ENCODE assay signal across 16 cellular contexts in the genomic region with DNA sequence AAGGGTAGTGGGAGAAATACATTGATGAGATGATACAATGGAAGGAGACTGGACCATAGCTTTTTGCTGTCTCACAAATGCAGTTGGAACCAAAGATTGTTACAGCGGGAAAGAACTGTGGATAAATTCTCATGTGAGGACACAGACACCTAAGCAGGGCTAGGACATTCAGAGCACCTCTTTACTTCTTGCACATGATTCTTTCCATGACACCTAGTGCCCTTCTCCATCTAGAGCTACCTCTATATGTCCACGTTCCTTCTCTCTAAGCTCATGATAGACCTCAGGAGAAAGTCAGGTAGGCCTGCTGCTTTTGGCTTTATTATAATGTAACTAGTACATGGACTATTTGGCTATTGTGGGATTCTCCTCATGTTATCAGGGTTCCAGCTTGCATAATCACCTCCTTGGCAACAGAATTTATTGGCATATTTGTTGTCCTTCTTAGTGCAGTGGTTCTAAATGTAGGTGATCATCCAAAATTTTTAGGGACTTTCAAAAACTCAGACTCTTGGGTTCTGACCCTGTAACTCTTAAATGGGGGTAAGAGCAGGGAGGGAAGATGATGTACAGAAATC. TPM values are rescaled to one million over a fixed set of nuclear protein-coding genes. Genes with fewer than 3 reads are reported as not detected.
DNase-seq lines count a peak whose midpoint lies in the region; ATAC-seq, FAIRE-seq and TF ChIP-seq lines count a peak whose summit lies in the region.
"Had no signal": no experiment of that assay in that cellular context is flagged by ENCODE, and none has a peak within 500 bp of the region (broad histone marks: within the 10 kb centered on the region; RNA-seq: fewer than 3 reads in every experiment).

No MANE protein-coding gene starts in this region.

- BruUV-seq in HepG2 (replicated peaks; lab: Mats Ljungman, UMichigan) (no TSS peak), Panc1 (replicated peaks; lab: Mats Ljungman, UMichigan) (no TSS peak)

- dilution Hi-C loops in keratinocyte (cut with MboI; ENCODE audit: extremely low pct_ligation_motif_present, low sequenced_read_pairs): no loop called here

- TF ChIP-seq POLR2A in right lobe of liver (IDR thresholded peaks at IDR 0.05): no peak
- TF ChIP-seq POLR2A in HepG2 (IDR thresholded peaks at IDR 0.05; ENCODE audit: insufficient read depth in 1 of 2, low read depth in 2 of 2, low read length in 2 of 2): no peak
- TF ChIP-seq POLR2A in esophagus squamous epithelium (IDR thresholded peaks at IDR 0.05): no peak

- TF ChIP-seq EP300 in HepG2 (IDR thresholded peaks at IDR 0.05; ENCODE audit: low read depth in 2 of 2, low read length in 2 of 2) (no peak), HepG2 (CRISPR knock-in tag; IDR thresholded peaks at IDR 0.05; ENCODE audit: borderline replicate concordance) (no peak)

- TF ChIP-seq CTCF in right lobe of liver (IDR thresholded peaks at IDR 0.05) (no peak), HepG2 (CRISPR knock-in tag; IDR thresholded peaks at IDR 0.05) (no peak), Panc1 (IDR thresholded peaks at IDR 0.05) (no peak), keratinocyte (optimal IDR thresholded peaks at IDR 0.05 in 1 of 3, IDR thresholded peaks at IDR 0.05 in 1 of 3, conservative IDR thresholded peaks at IDR 0.05 in 1 of 3; ENCODE audit: extremely low read depth in 1 of 3, insufficient read depth in 2 of 3, low read length in 3 of 3) (no peak), esophagus squamous epithelium (IDR thresholded peaks at IDR 0.05) (no peak)

- H3K4me1 ChIP-seq in right lobe of liver (peaks cover 0 to 31% (median 3%) of the 10 kb centered on the region in 4 donors), HepG2 (ENCODE audit: insufficient read depth, low read length) (no peaks in the 10 kb centered on the region), Panc1 (ENCODE audit: control insufficient read depth, insufficient read depth, low read length) (peaks cover 19% of the 10 kb centered on the region), keratinocyte (ENCODE audit: control insufficient read depth, extremely low read depth, insufficient read depth, low read length) (peaks cover 23% of the 10 kb centered on the region), esophagus squamous epithelium (peaks cover 0 to 35% (median 8%) of the 10 kb centered on the region in 3 donors)
- H3K4me1 ChIP-seq: uterus had no signal

- H3K27ac ChIP-seq in right lobe of liver (no peak overlapping the region), HepG2 (ENCODE audit: extremely low read length, insufficient read depth, low read length) (no peak overlapping the region), Panc1 (ENCODE audit: low read length) (0 out of 2 replicates have a peak overlapping the region, but pooled peaks have one; percentile 9), keratinocyte (ENCODE audit: control insufficient read depth, insufficient read depth, low read length) (peak overlapping the region; percentile 0), esophagus squamous epithelium (no peak overlapping the region)
- H3K27ac ChIP-seq: KMS-11, uterus had no signal

- no peak for TF ChIP-seq RAD21 in HepG2 (CRISPR knock-in tag; IDR thresholded peaks at IDR 0.05)

- DNase-seq in right lobe of liver (no peak), HepG2 (ENCODE audit: low spot score) (no peak), Panc1 (ENCODE audit: low read depth, low spot score) (no peak), keratinocyte (ENCODE audit: low read depth, low spot score) (no peak), HCEC 1CT (no peak), MG63 (no peak), esophagus squamous epithelium (lab: John Stamatoyannopoulos, UW) (no peak)
- no peak for DNase-seq in activated CD8-positive, alpha-beta memory T cell treated with anti-CD3 and anti-CD28 coated beads for 24 hours
- DNase-seq: activated CD4-positive, alpha-beta T cell treated with anti-CD3 and anti-CD28 coated beads, Interleukin-2, amount 10 ng/mL, durations not matched to agents 24 days and 14 days; activated naive CD4-positive, alpha-beta T cell treated with anti-CD3 and anti-CD28 coated beads for 36 hours; midbrain; right cardiac atrium; stimulated activated naive CD8-positive, alpha-beta T cell treated with anti-CD3 and anti-CD28 coated beads, Interleukin-15, amount 100 ng/mL, for 72 hours; uterus had no signal

- WGBS in right lobe of liver (ENCODE audit: insufficient coverage, low coverage, low lambda C conversion rate, missing lambda C conversion rate): 83% methylated on average over 2 of the region's 2 CpGs
- 93% methylated on average over 2 of the region's 2 CpGs for WGBS in HepG2 (ENCODE audit: low lambda C conversion rate)
- 79 to 91% methylated on average over 2 of the region's 2 CpGs for WGBS in esophagus squamous epithelium, 2 donors

- no peak overlapping the region for H2AFZ ChIP-seq in HepG2 (ENCODE audit: low read length)
- no peak overlapping the region for H2AFZ ChIP-seq in keratinocyte (ENCODE audit: control insufficient read depth, low read length)

- H3K4me3 ChIP-seq in right lobe of liver (no peak overlapping the region), HepG2 (replicated peaks in 1 of 3; ENCODE audit: insufficient read depth in 1 of 3, low read depth in 2 of 3, low read length in 3 of 3) (no peak overlapping the region), Panc1 (ENCODE audit: low read depth in 2 of 2, low read length in 2 of 2) (no peak overlapping the region), keratinocyte (ENCODE audit: control insufficient read depth in 2 of 3, extremely low read depth in 1 of 3, insufficient read depth in 2 of 3, low read depth in 1 of 3, low read length in 3 of 3) (no peak overlapping the region), MG63 (no peak overlapping the region), esophagus squamous epithelium (no peak overlapping the region)
- H3K4me3 ChIP-seq: uterus had no signal

- ATAC-seq in right lobe of liver: peak; percentile 52 to 81 (median 66)
- no peak for ATAC-seq in HepG2
- ATAC-seq in Panc1: 0 out of 2 replicates have a peak, but pooled peaks have one; percentile 36
- ATAC-seq: stimulated activated naive CD8-positive, alpha-beta T cell treated with anti-CD3 and anti-CD28 coated beads, Interleukin-15, amount 100 ng/mL, for 72 hours had no signal

- intact Hi-C loops in right lobe of liver (cut with DNase I): no loop called here
- intact Hi-C loops in HepG2 (cut with micrococcal nuclease; ENCODE audit: unreplicated experiment): no loop called here
- intact Hi-C loops in Panc1 (cut with micrococcal nuclease; ENCODE audit: unreplicated experiment): no loop called here
- intact Hi-C loops in esophagus squamous epithelium (cut with DNase I): no loop called here

- CTCF ChIA-PET in HepG2 (lab: Yijun Ruan, JAX; ENCODE audit: low intra/inter-chr PET ratio, low total read pairs): no interaction called here
- CTCF ChIA-PET in Panc1 (lab: Charles Lee): no interaction called here

- POLR2A ChIA-PET in HepG2 (lab: Yijun Ruan, JAX): no interaction called here
- POLR2A ChIA-PET in Panc1 (lab: Charles Lee): no interaction called here

- H3K36me3 ChIP-seq in right lobe of liver: peaks cover 0 to under 1% (median 0%) of the 10 kb centered on the region in 4 donors
- no peaks in the 10 kb centered on the region; a peak in 3 of 5 replicates for H3K36me3 ChIP-seq in HepG2 (replicated peaks in 1 of 2; ENCODE audit: control insufficient read depth in 1 of 2, insufficient read depth in 2 of 2, low read length in 2 of 2)
- H3K36me3 ChIP-seq in Panc1 (ENCODE audit: control insufficient read depth, insufficient read depth, low read length): no peaks in the 10 kb centered on the region
- no peaks in the 10 kb centered on the region for H3K36me3 ChIP-seq in keratinocyte (ENCODE audit: control insufficient read depth in 2 of 2, extremely low read depth in 1 of 2, insufficient read depth in 2 of 2, low read length in 2 of 2)
- peaks cover 61% of the 10 kb centered on the region for H3K36me3 ChIP-seq in MG63
- no peaks in the 10 kb centered on the region for H3K36me3 ChIP-seq in esophagus squamous epithelium
- H3K36me3 ChIP-seq: uterus had no signal

- H3K9me3 ChIP-seq in right lobe of liver: no peaks in the 10 kb centered on the region
- no peaks in the 10 kb centered on the region for H3K9me3 ChIP-seq in HepG2 (ENCODE audit: low read length)
- H3K9me3 ChIP-seq in Panc1 (ENCODE audit: control insufficient read depth, insufficient read depth, low read depth, low read length): no peaks in the 10 kb centered on the region
- no peaks in the 10 kb centered on the region for H3K9me3 ChIP-seq in keratinocyte (ENCODE audit: control insufficient read depth, low read depth, low read length)
- no peaks in the 10 kb centered on the region for H3K9me3 ChIP-seq in MG63
- no peaks in the 10 kb centered on the region for H3K9me3 ChIP-seq in esophagus squamous epithelium
- H3K9me3 ChIP-seq: uterus had no signal

- no peaks in the 10 kb centered on the region for H4K20me1 ChIP-seq in HepG2 (ENCODE audit: insufficient read depth, low read length)
- H4K20me1 ChIP-seq in keratinocyte (ENCODE audit: control insufficient read depth, extremely low read depth, insufficient read depth, low read length): no peaks in the 10 kb centered on the region

- H3K4me2 ChIP-seq in HepG2 (ENCODE audit: low read depth, low read length) (no peak overlapping the region), keratinocyte (ENCODE audit: control insufficient read depth, extremely low read depth, insufficient read depth, low read depth, low read length) (peak overlapping the region; percentile 20)
- H3K4me2 ChIP-seq: KMS-11 had no signal

- H3K9ac ChIP-seq in HepG2 (ENCODE audit: insufficient read depth, low read depth, low read length) (no peak overlapping the region), keratinocyte (ENCODE audit: control insufficient read depth, extremely low read depth, insufficient read depth, low read length) (no peak overlapping the region)
- H3K9ac ChIP-seq: KMS-11 had no signal

- H3K27me3 ChIP-seq in right lobe of liver (no peaks in the 10 kb centered on the region), HepG2 (ENCODE audit: control insufficient read depth in 1 of 2, insufficient read depth in 2 of 2, low read length in 2 of 2) (no peaks in the 10 kb centered on the region), Panc1 (ENCODE audit: control insufficient read depth, insufficient read depth, low read length) (no peaks in the 10 kb centered on the region), keratinocyte (ENCODE audit: control insufficient read depth, extremely low read depth, insufficient read depth, low read length) (no peaks in the 10 kb centered on the region), MG63 (no peaks in the 10 kb centered on the region), esophagus squamous epithelium (no peaks in the 10 kb centered on the region)
- H3K27me3 ChIP-seq: uterus had no signal

- H3K79me2 ChIP-seq in HepG2 (ENCODE audit: insufficient read depth, low read length) (peaks cover 18% of the 10 kb centered on the region), keratinocyte (ENCODE audit: control insufficient read depth, insufficient read depth, low read length) (peaks cover 93% of the 10 kb centered on the region)

- no peaks in the 10 kb centered on the region for H3K9me1 ChIP-seq in keratinocyte (ENCODE audit: control insufficient read depth, extremely low read depth, insufficient read depth, low read length)

- FAIRE-seq in HepG2 (lab: Jason Lieb, UNC): no peak
- no peak for FAIRE-seq in keratinocyte (lab: Jason Lieb, UNC)
- FAIRE-seq: islet of Langerhans had no signal

- in situ Hi-C loops in HepG2 (cut with HindIII; ENCODE audit: extremely low pct_ligation_motif_present, low pct_unique_long_range_greater_than_20kb) (no loop called here), Panc1 (cut with HindIII; ENCODE audit: low pct_unique_long_range_greater_than_20kb, low sequenced_read_pairs) (no loop called here)

RNA-seq across cellular contexts. Expression of a gene that starts 27.2 kb away (rescaled TPM):
- total RNA-seq in right lobe of liver: 10 to 100 TPM; 27.3 to 60.1 (median 47.2) TPM
- 24.3 and 30.0 TPM in 2 replicates for total RNA-seq in HepG2 (2016; rRNA removed; fragmentation: Illumina TruSeq; extraction: Trizol)
- total RNA-seq in HepG2 (2016; cell fraction: cytosol; rRNA removed; fragmentation: Illumina TruSeq; extraction: Trizol; ENCODE audit: low read depth): 34.6 and 40.8 TPM in 2 replicates
- 27.6 and 29.7 TPM in 2 replicates for total RNA-seq in HepG2 (2016; cell fraction: insoluble cytoplasmic fraction; rRNA removed; fragmentation: Illumina TruSeq; extraction: Trizol)
- 42.6 and 43.8 TPM in 2 replicates for total RNA-seq in HepG2 (2016; cell fraction: membrane; rRNA removed; fragmentation: Illumina TruSeq; extraction: Trizol)
- total RNA-seq in HepG2 (2016; cell fraction: nucleus; rRNA removed; fragmentation: Illumina TruSeq; extraction: Trizol): 41.0 and 41.5 TPM in 2 replicates
- 8.9 and 10.0 TPM in 2 replicates for polyA plus RNA-seq in HepG2 (2011; rRNA removed)
- 4.5 and 7.8 TPM in 2 replicates for polyA plus RNA-seq in HepG2 (2011; cell fraction: cytosol; rRNA removed)
- 4.7 and 5.3 TPM in 2 replicates for polyA plus RNA-seq in HepG2 (2011; cell fraction: nucleus; rRNA removed)
- 17.8 and 19.1 TPM in 2 replicates for polyA plus RNA-seq in HepG2 (2012)
- polyA plus RNA-seq in HepG2 (2016; cell fraction: cytosol; fragmentation: Illumina TruSeq; extraction: Trizol; ENCODE audit: low read depth): 0.48 and 0.52 TPM in 2 replicates
- polyA plus RNA-seq in HepG2 (2016; cell fraction: insoluble cytoplasmic fraction; fragmentation: Illumina TruSeq; extraction: Trizol; ENCODE audit: low read depth): 14.7 and 15.8 TPM in 2 replicates
- 3.1 and 3.3 TPM in 2 replicates for polyA plus RNA-seq in HepG2 (2016; cell fraction: membrane; fragmentation: Illumina TruSeq; extraction: Trizol; ENCODE audit: low read depth)
- polyA plus RNA-seq in HepG2 (2016; cell fraction: nucleus; fragmentation: Illumina TruSeq; extraction: Trizol; ENCODE audit: insufficient read depth, low read depth): 11.1 and 11.7 TPM in 2 replicates
- 13.6 and 58.6 TPM in 2 replicates for polyA minus RNA-seq in HepG2 (2011; rRNA and poly(A)+ RNA removed; ENCODE audit: low replicate concordance)
- polyA minus RNA-seq in HepG2 (2011; cell fraction: cytosol; rRNA and poly(A)+ RNA removed): 18.9 and 21.2 TPM in 2 replicates
- polyA minus RNA-seq in HepG2 (2011; cell fraction: nucleus; rRNA and poly(A)+ RNA removed): 45.3 and 61.3 TPM in 2 replicates
- total RNA-seq in Panc1 (2021; ENCODE audit: unreplicated experiment): 52.6 TPM
- 15.0 TPM for polyA plus RNA-seq in Panc1 (2012; ENCODE audit: insufficient read length)
- 21.7 to 30.7 TPM (median 25.8 TPM) in 3 replicates for polyA plus RNA-seq in keratinocyte
- 14.8 TPM for polyA plus RNA-seq in keratinocyte (2011; ENCODE audit: low read depth)
- polyA plus RNA-seq in keratinocyte (2011; cell fraction: cytosol; rRNA removed): 12.4 and 23.6 TPM in 2 replicates
- 24.1 and 28.0 TPM in 2 replicates for polyA plus RNA-seq in keratinocyte (2011; cell fraction: nucleus; rRNA removed)
- 19.3 and 23.3 TPM in 2 replicates for polyA plus RNA-seq in keratinocyte (2012; ENCODE audit: low replicate concordance)
- polyA minus RNA-seq in keratinocyte: 16.2 to 59.6 TPM (median 49.4 TPM) in 3 replicates
- 24.4 TPM for polyA minus RNA-seq in keratinocyte (2011; cell fraction: cytosol; rRNA and poly(A)+ RNA removed)
- 43.6 and 80.7 TPM in 2 replicates for polyA minus RNA-seq in keratinocyte (2011; cell fraction: nucleus; rRNA and poly(A)+ RNA removed)
- total RNA-seq in MG63 (2014; rRNA removed; shearing (Covaris generic); ENCODE audit: low replicate concordance): 45.6 and 50.8 TPM in 2 replicates
- total RNA-seq in esophagus squamous epithelium: 10 to 100 TPM; 16.7 to 51.1 (median 26.1) TPM

Comparison
In these comparisons a context has a peak if more than half of its experiments do, and no peak if none do; other contexts are left out.
1. H3K27ac ChIP-seq: peak in Panc1 (single experiment) and keratinocyte (single experiment); none in right lobe of liver (0 of 3), HepG2 (single experiment) and esophagus squamous epithelium (0 of 4).